ENCODE assay signal across 8 cellular contexts in the genomic region with DNA sequence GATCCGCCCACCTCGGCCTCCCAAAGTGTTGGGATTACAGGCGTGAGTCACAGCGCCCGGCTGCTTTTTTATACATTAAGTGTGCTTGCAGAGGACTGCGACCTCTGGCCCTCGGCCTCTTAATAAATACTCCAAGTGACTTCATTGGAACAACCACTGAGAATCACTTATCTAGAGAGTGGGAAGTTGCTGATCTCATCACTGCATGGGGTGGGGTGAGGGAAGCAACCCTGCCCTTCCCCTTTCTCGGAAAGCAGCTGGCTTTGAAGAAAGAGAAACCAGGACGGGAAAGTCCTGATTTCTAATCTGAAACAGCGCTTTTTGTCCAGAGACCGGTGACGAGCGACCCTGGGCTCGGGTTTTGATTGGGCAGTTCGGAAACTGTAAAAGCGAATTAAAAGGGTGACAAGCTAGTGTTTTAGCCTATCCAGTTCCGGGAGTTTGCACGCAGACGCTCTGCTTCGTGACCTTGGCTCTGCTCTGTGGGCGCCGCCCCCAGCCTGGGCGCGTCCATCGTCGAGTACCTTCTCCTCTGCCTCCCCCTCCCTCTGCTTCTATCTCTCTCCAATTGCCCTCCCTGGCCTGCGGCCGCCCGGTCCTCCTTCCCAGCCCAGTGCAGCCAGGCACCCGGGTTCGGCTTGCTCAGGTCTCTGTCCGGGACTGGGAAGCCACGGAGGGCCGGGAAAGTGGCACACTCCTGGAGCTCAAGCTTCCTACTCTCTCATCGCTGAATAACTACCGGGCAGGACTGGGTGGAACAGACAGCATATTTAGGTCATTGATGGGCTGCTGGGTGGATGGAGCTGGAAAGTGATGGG. TPM values are rescaled to one million over a fixed set of nuclear protein-coding genes. Genes with fewer than 3 reads are reported as not detected.
DNase-seq lines count a peak whose midpoint lies in the region; ATAC-seq and TF ChIP-seq lines count a peak whose summit lies in the region.

No MANE protein-coding gene starts in this region.

- DNase-seq in NCI-H187 treated with DMSO at 0.1 percent for 48 hours (lab: John Stamatoyannopoulos, UW) (peak; percentile 60), ascending aorta (ENCODE audit: low spot score in 2 of 2) (peak; percentile 95 to 99), right atrium auricular region (ENCODE audit: low spot score) (peak; percentile 99), prostate gland (ENCODE audit: low spot score) (peak; percentile 95)
- peak; percentile 97 for DNase-seq in T-helper 2 cell treated with Interferon-gamma antibody and Interleukin-4, amounts not matched to agents 5 μg/mL and 100 μg/mL, for 36 hours (ENCODE audit: low spot score)

- peak overlapping the region; percentile 100 for H3K27ac Mint-ChIP-seq in T-helper 2 cell treated with Interferon-gamma antibody and Interleukin-4, amounts not matched to agents 5 μg/mL and 100 μg/mL, for 36 hours

- 1% methylated on average over 35 of the region's 36 CpGs for WGBS in prostate gland
- under 1% methylated on average over 36 of the region's 36 CpGs for WGBS in urinary bladder

- TF ChIP-seq CTCF in ascending aorta (IDR thresholded peaks at IDR 0.05), result no peak
- TF ChIP-seq CTCF in right atrium auricular region (IDR thresholded peaks at IDR 0.05), result no peak
- TF ChIP-seq CTCF in prostate gland (IDR thresholded peaks at IDR 0.05), result no peak

- H3K4me3 ChIP-seq in ascending aorta (peak overlapping the region; percentile 72 to 77), right atrium auricular region (peak overlapping the region; percentile 68 to 76), prostate gland (peak overlapping the region; percentile 47 to 51), urinary bladder (ENCODE audit: low read depth, low read length) (peak overlapping the region; percentile 67)

- ATAC-seq in GM18502 (IDR thresholded peaks at IDR 0.05; ENCODE audit: poor library complexity, unreplicated experiment) (peak; percentile 73), HG02970 (IDR thresholded peaks at IDR 0.05; ENCODE audit: low FRiP score, unreplicated experiment) (peak; percentile 65)

- peak; percentile 96 for TF ChIP-seq POLR2A in prostate gland (IDR thresholded peaks at IDR 0.05)

- H3K4me1 ChIP-seq in ascending aorta, result peaks cover 0 to 21% of the 10 kb centered on the region in 2 donors
- H3K4me1 ChIP-seq in right atrium auricular region, result peaks cover 0 to 53% of the 10 kb centered on the region in 2 donors
- H3K4me1 ChIP-seq in prostate gland (replicated peaks), result no peaks in the 10 kb centered on the region
- H3K4me1 ChIP-seq in urinary bladder (ENCODE audit: insufficient read depth), result peaks cover 1% of the 10 kb centered on the region

- H3K4me3 Mint-ChIP-seq in T-helper 2 cell treated with Interferon-gamma antibody and Interleukin-4, amounts not matched to agents 5 μg/mL and 100 μg/mL, for 36 hours, result peak overlapping the region; percentile 98

- H3K9me3 ChIP-seq in ascending aorta, result no peaks in the 10 kb centered on the region
- H3K9me3 ChIP-seq in right atrium auricular region, result no peaks in the 10 kb centered on the region
- H3K9me3 ChIP-seq in prostate gland, result no peaks in the 10 kb centered on the region

- peaks cover 60% of the 10 kb centered on the region for H3K4me1 Mint-ChIP-seq in T-helper 2 cell treated with Interferon-gamma antibody and Interleukin-4, amounts not matched to agents 5 μg/mL and 100 μg/mL, for 36 hours (ENCODE audit: low read depth)

- H3K9me3 Mint-ChIP-seq in T-helper 2 cell treated with Interferon-gamma antibody and Interleukin-4, amounts not matched to agents 5 μg/mL and 100 μg/mL, for 36 hours, result no peaks in the 10 kb centered on the region

- no peaks in the 10 kb centered on the region for H3K27me3 ChIP-seq in ascending aorta
- no peaks in the 10 kb centered on the region for H3K27me3 ChIP-seq in right atrium auricular region
- no peaks in the 10 kb centered on the region for H3K27me3 ChIP-seq in prostate gland (replicated peaks; ENCODE audit: insufficient read depth)

- intact Hi-C loops in ascending aorta (cut with DNase I), result loop anchor here (1.0 to 10.0 kb wide), 8 partner anchors 17 to 906 kb away; partner anchors contain the start of genes B2M, CTDSPL2, EIF3J and GOLM2
- intact Hi-C loops in prostate gland (cut with DNase I), result loop anchor here (1.0 kb wide), 1 partner anchor 17 kb away; the partner anchor contains the start of genes B2M and PATL2

- H3K36me3 Mint-ChIP-seq in T-helper 2 cell treated with Interferon-gamma antibody and Interleukin-4, amounts not matched to agents 5 μg/mL and 100 μg/mL, for 36 hours (ENCODE audit: low read depth), result peaks cover 29% of the 10 kb centered on the region

- peak overlapping the region; percentile 88 to 96 for H3K27ac ChIP-seq in ascending aorta
- H3K27ac ChIP-seq in right atrium auricular region, result peak overlapping the region; percentile 95 to 98
- peak overlapping the region; percentile 94 to 97 for H3K27ac ChIP-seq in prostate gland
- H3K27ac ChIP-seq in urinary bladder (ENCODE audit: low read depth), result peak overlapping the region; percentile 99

- H3K36me3 ChIP-seq in ascending aorta (peaks cover 0 to 6% of the 10 kb centered on the region in 2 donors), right atrium auricular region (peaks cover 8% of the 10 kb centered on the region), prostate gland (no peaks in the 10 kb centered on the region), urinary bladder (ENCODE audit: insufficient read depth) (peaks cover 2% of the 10 kb centered on the region)

- H3K27me3 Mint-ChIP-seq in T-helper 2 cell treated with Interferon-gamma antibody and Interleukin-4, amounts not matched to agents 5 μg/mL and 100 μg/mL, for 36 hours (ENCODE audit: low read depth), result no peaks in the 10 kb centered on the region

RNA-seq across cellular contexts. Expression of gene TRIM69, which starts 7.5 kb away (rescaled TPM):
- 40.3 TPM for total RNA-seq in ascending aorta
- 10 to 100 TPM; 28.9 to 55.1 TPM for total RNA-seq in right atrium auricular region
- total RNA-seq in prostate gland, result 10 to 100 TPM in 1 of 2 donors, 1 to 10 TPM in 1; 7.6 to 12.0 TPM
- total RNA-seq in urinary bladder, result 22.0 TPM
- 40.8 TPM for polyA plus RNA-seq in urinary bladder

RNA-seq across cellular contexts. Expression of gene B2M, which starts 17.5 kb away (rescaled TPM):
- total RNA-seq in ascending aorta (3,395 TPM), right atrium auricular region (1,000 to 10,000 TPM; 1,354 to 2,259 TPM), prostate gland (1,000 to 10,000 TPM; 2,014 to 2,775 TPM), urinary bladder (1,910 TPM)
- polyA plus RNA-seq in urinary bladder, result 3,964 TPM

RNA-seq across cellular contexts. Expression of gene PATL2, which starts 17.7 kb away (rescaled TPM):
- not detected for total RNA-seq in ascending aorta
- total RNA-seq in right atrium auricular region, result 1 to 10 TPM in 1 of 2 donors, under 1 TPM in 1; 0.75 to 4.5 TPM
- 1 to 10 TPM in 1 of 2 donors, under 1 TPM in 1; 0.77 to 1.2 TPM for total RNA-seq in prostate gland
- 1.7 TPM for total RNA-seq in urinary bladder
- polyA plus RNA-seq in urinary bladder, result 0.57 TPM

Comparison
In these comparisons a context has a peak if more than half of its experiments do, and no peak if none do; other contexts are left out.
1. Peak in every context shown above with its lines: DNase-seq, ATAC-seq, H3K4me3 ChIP-seq and H3K27ac ChIP-seq.